8 cellular contexts compared by ENCODE assay signal in the genomic region with DNA sequence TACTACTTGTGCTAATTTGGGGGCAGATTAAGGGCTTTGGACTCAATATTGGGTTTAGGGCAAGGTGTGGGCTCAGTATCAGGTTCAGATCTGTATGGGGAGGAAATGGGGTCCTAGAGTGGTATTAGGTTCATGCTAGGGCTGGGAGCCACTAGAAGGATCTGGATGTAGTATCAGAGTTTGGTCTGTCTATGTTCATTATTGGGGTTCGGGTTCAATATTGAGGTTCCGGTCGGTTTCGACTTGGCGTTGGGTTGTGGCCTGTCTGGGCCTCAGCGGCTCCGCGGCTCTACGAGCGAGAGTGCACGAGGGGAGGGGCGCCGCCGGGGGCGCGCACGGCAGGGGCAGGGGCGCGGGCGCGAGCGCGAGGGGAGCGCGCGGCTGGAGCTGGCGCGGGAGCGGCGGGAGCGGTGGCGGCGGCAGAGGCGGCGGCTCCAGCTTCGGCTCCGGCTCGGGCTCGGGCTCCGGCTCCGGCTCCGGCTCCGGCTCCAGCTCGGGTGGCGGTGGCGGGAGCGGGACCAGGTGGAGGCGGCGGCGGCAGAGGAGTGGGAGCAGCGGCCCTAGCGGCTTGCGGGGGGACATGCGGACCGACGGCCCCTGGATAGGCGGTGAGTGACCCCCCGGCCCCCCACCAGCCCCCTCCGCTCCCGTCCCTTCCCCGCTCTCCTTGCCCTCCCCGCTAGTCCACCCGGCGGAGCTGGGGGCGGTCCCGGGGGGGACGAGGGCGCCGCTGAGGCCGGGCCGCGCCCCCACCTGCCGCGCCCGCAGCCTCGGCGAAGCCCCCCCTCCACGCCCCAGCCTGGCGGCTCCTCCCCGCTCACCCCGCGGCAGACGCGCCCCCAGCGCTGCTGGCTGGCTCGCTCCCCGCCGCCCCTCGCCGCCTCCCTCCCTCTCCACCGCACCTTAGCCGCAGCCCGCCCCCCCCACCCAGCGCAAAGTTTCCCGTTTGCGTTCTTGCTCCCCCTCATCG. TPM values are rescaled to one million over a fixed set of nuclear protein-coding genes. Genes with fewer than 3 reads are reported as not detected.
DNase-seq lines count a peak whose midpoint lies in the region; ATAC-seq and TF ChIP-seq lines count a peak whose summit lies in the region.

A gene (plus strand): TSS at position 401 of the 970 bp plus-strand sequence. CDS start 14,193 bp downstream, outside the sequence.

- no peak within 1 kb of the TSS for H3K14ac ChIP-seq in H9 (ENCODE audit: insufficient read depth, low read length)

- no CpG with 5 or more reads among the region's 97 CpGs for WGBS in H9 (ENCODE audit: extremely low coverage, insufficient read length, low lambda C conversion rate)

- H4K8ac ChIP-seq in H9 (replicated peaks; ENCODE audit: insufficient read length, low read depth, low read length), result no peak within 1 kb of the TSS

- H3K18ac ChIP-seq in H9 (ENCODE audit: insufficient read length, low read depth, low read length), result no peak within 1 kb of the TSS

- H3K27ac Mint-ChIP-seq in H9, result peak within 1 kb of the TSS; percentile 91 to 96 (median 95); a peak in 6 of 7 replicates

- H3K4me1 Mint-ChIP-seq in H9, result peaks cover 54 to 59% of the 10 kb centered on the region in 2 experiments

- no peak within 1 kb of the TSS for H3T11ph ChIP-seq in H9 (ENCODE audit: low read length)

- peaks cover 11% of the 10 kb centered on the region for H3K23me2 ChIP-seq in H9 (ENCODE audit: insufficient read length, low read depth, low read length, poor library complexity, severe bottlenecking)

- H4K20me1 ChIP-seq in H9 (ENCODE audit: control insufficient read depth, insufficient read depth, insufficient read length), result no peaks in the 10 kb centered on the region

- H4K5ac ChIP-seq in H9 (ENCODE audit: insufficient read length, low read depth, low read length), result no peak within 1 kb of the TSS

- intact Hi-C loops in ascending aorta (cut with DNase I), result loop anchor here (1.0 to 10.0 kb wide), 5 partner anchors 12 to 504 kb away; a partner anchor contains a TSS
- intact Hi-C loops in left ventricle myocardium superior (cut with micrococcal nuclease), result no loop called here

- peaks cover 4 to 7% (median 6%) of the 10 kb centered on the region in 3 experiments; a peak in 5 of 7 replicates for H3K36me3 Mint-ChIP-seq in H9 (ENCODE audit: insufficient read depth in 1 of 3, low read depth in 3 of 3)

- no peak within 1 kb of the TSS for H2BK15ac ChIP-seq in H9 (ENCODE audit: low read depth, low read length)

- H2BK20ac ChIP-seq in H9 (ENCODE audit: low read depth, low read length, poor library complexity, severe bottlenecking), result no peak within 1 kb of the TSS

- no peak within 1 kb of the TSS for H2AFZ ChIP-seq in H9 (ENCODE audit: low read length)
- H2AFZ ChIP-seq in parathyroid adenoma, result peak within 1 kb of the TSS; percentile 53

- no peak within 1 kb of the TSS for H2BK5ac ChIP-seq in H9 (ENCODE audit: insufficient read length, low read length)

- H3K27ac ChIP-seq in H9 (ENCODE audit: insufficient read length, low read depth, low read length), result no peak within 1 kb of the TSS
- peak within 1 kb of the TSS; percentile 62 to 77 for H3K27ac ChIP-seq in ascending aorta
- peak within 1 kb of the TSS; percentile 79 for H3K27ac ChIP-seq in parathyroid adenoma

- H3K4me3 ChIP-seq in ascending aorta (peak within 1 kb of the TSS; percentile 79 to 97), parathyroid adenoma (ENCODE audit: low read depth, low read length) (peak within 1 kb of the TSS; percentile 53)

- H3K79me2 ChIP-seq in H9 (ENCODE audit: insufficient read depth, low read length) (peaks cover 18% of the 10 kb centered on the region; the same call in 1 of the 2 replicates), parathyroid adenoma (no peaks in the 10 kb centered on the region)

- H3K4me1 ChIP-seq in H9 (ENCODE audit: insufficient read depth, low read length), result peaks cover 6% of the 10 kb centered on the region; the same call in 1 of the 2 replicates
- peaks cover 3 to 9% of the 10 kb centered on the region in 2 donors for H3K4me1 ChIP-seq in ascending aorta
- peaks cover 6% of the 10 kb centered on the region for H3K4me1 ChIP-seq in parathyroid adenoma

- H3K56ac ChIP-seq in H9 (ENCODE audit: insufficient read length, low read depth, low read length), result no peak within 1 kb of the TSS

- peak within 1 kb of the TSS; percentile 57 for H3K9ac ChIP-seq in H9 (ENCODE audit: extremely low read depth, insufficient read length, low read length)
- no peak within 1 kb of the TSS for H3K9ac ChIP-seq in parathyroid adenoma

- peaks cover 9% of the 10 kb centered on the region for H3K79me1 ChIP-seq in H9 (ENCODE audit: insufficient read depth, low read depth, low read length, poor library complexity, severe bottlenecking)

- peak within 1 kb of the TSS; percentile 68 for H3K4me2 ChIP-seq in H9 (ENCODE audit: insufficient read depth, insufficient read length, low read length)
- H3K4me2 ChIP-seq in parathyroid adenoma (ENCODE audit: low read length), result peak within 1 kb of the TSS; percentile 65

- no peak within 1 kb of the TSS for H3K23ac ChIP-seq in H9 (ENCODE audit: insufficient read length, low read depth, low read length)

- H3K27me3 Mint-ChIP-seq in H9 (ENCODE audit: low read depth), result peaks cover 21% of the 10 kb centered on the region

- H3K9me3 Mint-ChIP-seq in H9, result no peaks in the 10 kb centered on the region; a peak in 2 of 5 replicates

- H3K36me3 ChIP-seq in ascending aorta (no peaks in the 10 kb centered on the region), parathyroid adenoma (ENCODE audit: control insufficient read depth, insufficient read depth, low read length) (no peaks in the 10 kb centered on the region)

- TF ChIP-seq CTCF in H9 (conservative IDR thresholded peaks at IDR 0.05) (no peak; the same call in 2 of the 3 replicates), ascending aorta (IDR thresholded peaks at IDR 0.05) (no peak), parathyroid adenoma (IDR thresholded peaks at IDR 0.05) (no peak)

- ATAC-seq in left ventricle myocardium superior, result peak; percentile 75

- no peak within 1 kb of the TSS for H2BK12ac ChIP-seq in H9 (ENCODE audit: insufficient read length, low read depth, low read length)

- H3K27me3 ChIP-seq in H9 (ENCODE audit: insufficient read depth, low read length) (no peaks in the 10 kb centered on the region; the same call in 1 of the 2 replicates), ascending aorta (no peaks in the 10 kb centered on the region), parathyroid adenoma (ENCODE audit: control insufficient read depth, insufficient read depth, low read length) (no peaks in the 10 kb centered on the region)

- H3K9me3 ChIP-seq in H9 (ENCODE audit: control insufficient read depth, low read depth, low read length) (no peaks in the 10 kb centered on the region), ascending aorta (no peaks in the 10 kb centered on the region), parathyroid adenoma (ENCODE audit: control insufficient read depth, low read length) (no peaks in the 10 kb centered on the region)

- H2AK5ac ChIP-seq in H9 (ENCODE audit: insufficient read length, low read length), result no peak within 1 kb of the TSS

- no peak within 1 kb of the TSS for H2BK120ac ChIP-seq in H9 (ENCODE audit: low read depth, low read length, poor library complexity, severe bottlenecking)

- H3K4ac ChIP-seq in H9 (ENCODE audit: low read depth, low read length), result no peak within 1 kb of the TSS

- H4K91ac ChIP-seq in H9 (ENCODE audit: insufficient read length, low read depth, low read length), result no peak within 1 kb of the TSS

- peak within 1 kb of the TSS; percentile 91 to 97 for H3K4me3 Mint-ChIP-seq in H9

- DNase-seq in AG08396 (ENCODE audit: low spot score), result peak; percentile 89
- DNase-seq in H9, result peak; percentile 69
- DNase-seq in OCI-M1 (lab: John Stamatoyannopoulos, UW), result peak; percentile 30
- no peak for DNase-seq in ascending aorta (ENCODE audit: low spot score in 2 of 2)
- peak; percentile 78 for DNase-seq in left ventricle myocardium superior
- no peak for DNase-seq in GF-D8 (lab: John Stamatoyannopoulos, UW)
- DNase-seq in NK-92 (lab: John Stamatoyannopoulos, UW; ENCODE audit: unreplicated experiment), result no peak

RNA-seq across cellular contexts. Expression of the gene that starts here (rescaled TPM):
- total RNA-seq in H9 (2021), result 192 and 193 TPM in 2 replicates
- total RNA-seq in ascending aorta, result 43.6 TPM
- total RNA-seq in left ventricle myocardium superior, result 7.0 TPM

Comparison
In these comparisons a context has a peak if more than half of its experiments do, and no peak if none do; other contexts are left out.
1. DNase-seq: peak in AG08396 (single experiment), H9 (single experiment), OCI-M1 (single experiment) and left ventricle myocardium superior (single experiment); none in ascending aorta (0 of 2), GF-D8 (single experiment) and NK-92 (single experiment).